Comparison of ENCODE assay signal across 9 cellular contexts in the genomic region with DNA sequence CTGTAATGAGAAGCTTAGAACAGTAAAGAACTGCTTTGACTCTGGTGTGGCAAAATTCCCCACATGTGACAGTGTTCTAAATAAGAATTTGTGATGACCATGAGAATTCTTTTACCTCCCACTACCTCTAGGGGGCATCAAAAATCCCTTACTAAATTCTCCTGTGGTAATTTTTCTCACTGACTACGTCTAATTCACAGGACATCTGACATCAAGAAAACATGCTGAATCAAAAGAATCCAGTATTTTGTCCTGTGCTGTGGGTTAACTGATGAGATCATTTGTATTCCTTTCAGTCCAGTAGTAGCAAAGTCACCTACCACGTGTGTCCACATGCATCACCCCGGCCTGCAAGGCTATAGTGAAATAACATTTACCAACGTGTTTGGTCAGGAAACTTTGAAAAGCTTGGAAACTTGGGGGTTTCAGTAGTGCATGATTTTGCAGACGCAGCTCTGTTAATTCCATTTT.
DNase-seq lines count a peak whose midpoint lies in the region; ATAC-seq and TF ChIP-seq lines count a peak whose summit lies in the region.
"Had no signal": no experiment of that assay in that cellular context is flagged by ENCODE, and none has a peak within 500 bp of the region (broad histone marks: within the 10 kb centered on the region; RNA-seq: fewer than 3 reads in every experiment).

No MANE protein-coding gene starts in this region.

- ATAC-seq in HG03354 (IDR thresholded peaks at IDR 0.05; ENCODE audit: poor library complexity, severe bottlenecking, unreplicated experiment), result peak; percentile 60
- no peak for ATAC-seq in GM18909 (IDR thresholded peaks at IDR 0.05; ENCODE audit: poor library complexity, unreplicated experiment)
- no peak for ATAC-seq in GM21381 (IDR thresholded peaks at IDR 0.05; ENCODE audit: unreplicated experiment)

- H3K27me3 Mint-ChIP-seq in progenitor cell of endocrine pancreas, result no peaks in the 10 kb centered on the region
- H3K27me3 Mint-ChIP-seq: activated naive CD4-positive, alpha-beta T cell treated with anti-CD3 and anti-CD28 coated beads, Interleukin-2, amount 50 U/mL, for 24 hours had no signal

- DNase-seq in NCI-H510A treated with DMSO at 0.1 percent for 48 hours (lab: John Stamatoyannopoulos, UW), result peak; percentile 73
- DNase-seq in NCI-H510A (lab: John Stamatoyannopoulos, UW), result no peak
- peak; percentile 89 for DNase-seq in SK-MEL-5 (ENCODE audit: low read depth, low spot score)
- peak; percentile 61 for DNase-seq in fibroblast of pulmonary artery (ENCODE audit: low read depth)
- DNase-seq in progenitor cell of endocrine pancreas (ENCODE audit: low spot score, unreplicated experiment), result no peak

- H3K27ac Mint-ChIP-seq in progenitor cell of endocrine pancreas, result no peak overlapping the region
- H3K27ac Mint-ChIP-seq: activated naive CD4-positive, alpha-beta T cell treated with anti-CD3 and anti-CD28 coated beads, Interleukin-2, amount 50 U/mL, for 24 hours had no signal

- H3K9me3 Mint-ChIP-seq in progenitor cell of endocrine pancreas (ENCODE audit: low read depth), result no peaks in the 10 kb centered on the region
- H3K9me3 Mint-ChIP-seq: activated naive CD4-positive, alpha-beta T cell treated with anti-CD3 and anti-CD28 coated beads, Interleukin-2, amount 50 U/mL, for 24 hours had no signal

- no peaks in the 10 kb centered on the region for H3K4me1 Mint-ChIP-seq in progenitor cell of endocrine pancreas (ENCODE audit: low read depth)
- H3K4me1 Mint-ChIP-seq: activated naive CD4-positive, alpha-beta T cell treated with anti-CD3 and anti-CD28 coated beads, Interleukin-2, amount 50 U/mL, for 24 hours had no signal

- H3K4me3 Mint-ChIP-seq in progenitor cell of endocrine pancreas (ENCODE audit: low read depth), result no peak overlapping the region
- H3K4me3 Mint-ChIP-seq: activated naive CD4-positive, alpha-beta T cell treated with anti-CD3 and anti-CD28 coated beads, Interleukin-2, amount 50 U/mL, for 24 hours had no signal

- H3K4me3 ChIP-seq in fibroblast of pulmonary artery (replicated peaks; ENCODE audit: low read depth, low read length), result no peak overlapping the region

- H3K36me3 Mint-ChIP-seq in progenitor cell of endocrine pancreas (ENCODE audit: insufficient read depth), result peaks cover 16% of the 10 kb centered on the region

- in situ Hi-C loops in SK-MEL-5 (cut with HindIII; ENCODE audit: low pct_unique_long_range_greater_than_20kb, low sequenced_read_pairs), result no loop called here

- TF ChIP-seq CTCF in fibroblast of pulmonary artery (IDR thresholded peaks at IDR 0.05; ENCODE audit: low read length, missing control alignments) (peak; percentile 75), progenitor cell of endocrine pancreas (IDR thresholded peaks at IDR 0.05; ENCODE audit: unreplicated experiment) (peak; percentile 72)

Comparison
In these comparisons a context has a peak if more than half of its experiments do, and no peak if none do; other contexts are left out.
1. DNase-seq: peak in NCI-H510A treated with DMSO at 0.1 percent for 48 hours (single experiment), SK-MEL-5 (single experiment) and fibroblast of pulmonary artery (single experiment); none in NCI-H510A (single experiment) and progenitor cell of endocrine pancreas (single experiment).